8 cellular contexts compared by ENCODE assay signal in the genomic region with DNA sequence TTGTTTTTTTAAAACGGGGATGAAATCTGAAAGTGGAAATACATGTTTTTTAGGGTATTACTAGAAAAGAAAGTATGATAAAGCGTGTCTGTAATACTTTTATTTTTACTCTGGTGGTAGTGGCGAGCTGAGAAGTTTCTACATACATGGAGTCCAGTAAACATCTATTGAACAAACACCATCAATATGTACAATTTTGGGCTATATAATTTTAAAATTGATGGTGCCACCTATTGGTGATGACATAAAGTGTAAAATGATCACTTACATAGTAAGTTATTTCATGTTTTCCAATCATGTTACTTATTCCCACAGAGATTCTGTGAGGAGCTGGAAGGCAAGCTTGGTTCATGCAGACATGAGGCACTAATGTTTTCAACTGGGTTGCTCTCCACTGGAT. TPM values are rescaled to one million over a fixed set of nuclear protein-coding genes. Genes with fewer than 3 reads are reported as not detected.
DNase-seq lines count a peak whose midpoint lies in the region; ATAC-seq and TF ChIP-seq lines count a peak whose summit lies in the region.

No MANE protein-coding gene starts in this region.

- POLR2A ChIA-PET in PC-3 (lab: Charles Lee; ENCODE audit: unreplicated experiment), result interaction anchor here (0.6 kb wide), 1 partner anchor 31 kb away, joined by 6 read pairs; the partner anchor contains the start of gene NFE2L2

- ATAC-seq in GM18511 (IDR thresholded peaks at IDR 0.05; ENCODE audit: unreplicated experiment), result peak; percentile 68
- ATAC-seq in PC-3, result peak; percentile 65
- no peak for ATAC-seq in GM19328 (IDR thresholded peaks at IDR 0.05; ENCODE audit: unreplicated experiment)
- ATAC-seq in GM21528 (IDR thresholded peaks at IDR 0.05; ENCODE audit: low FRiP score, unreplicated experiment), result no peak

- H3K27ac ChIP-seq in ACC112 (ENCODE audit: low read depth, low read length) (peak overlapping the region; percentile 56), PC-3 (ENCODE audit: low read length) (no peak overlapping the region)

- H2AFZ ChIP-seq in ACC112 (ENCODE audit: low read length, unreplicated experiment) (peak overlapping the region; percentile 77), PC-3 (ENCODE audit: low read length) (no peak overlapping the region)

- BruUV-seq in PC-3 (replicated peaks; lab: Mats Ljungman, UMichigan), result no TSS peak

- no peaks in the 10 kb centered on the region for H3K9me3 ChIP-seq in PC-3 (ENCODE audit: low read length)

- CTCF ChIA-PET in PC-3 (lab: Charles Lee), result interaction anchor here (0.5 to 1.2 kb wide), 3 partner anchors 33 to 131 kb away, joined by 4 to 11 read pairs (median 6); no protein-coding TSS in a partner anchor

- DNase-seq in PC-3, result peak; percentile 57
- DNase-seq in epithelial cell of esophagus (ENCODE audit: low read depth), result peak; percentile 50
- DNase-seq in pons (ENCODE audit: low spot score), result peak; percentile 58
- DNase-seq in AG08395 (ENCODE audit: low spot score), result no peak

- no peaks in the 10 kb centered on the region for H3F3A ChIP-seq in PC-3 (ENCODE audit: low read length, unreplicated experiment)

- H3K27me3 ChIP-seq in ACC112 (ENCODE audit: insufficient read depth, low read length), result no peaks in the 10 kb centered on the region
- no peaks in the 10 kb centered on the region for H3K27me3 ChIP-seq in PC-3 (ENCODE audit: low read length)

- intact Hi-C loops in PC-3 (cut with micrococcal nuclease), result loop anchor here (1.0 kb wide), 3 partner anchors 33 to 132 kb away; no protein-coding TSS in a partner anchor

- H3K4me3 ChIP-seq in ACC112 (ENCODE audit: low read depth, low read length), result peak overlapping the region; percentile 70
- H3K4me3 ChIP-seq in PC-3 (ENCODE audit: low read length), result no peak overlapping the region
- H3K4me3 ChIP-seq in epithelial cell of esophagus (ENCODE audit: low read length), result no peak overlapping the region

- no peak overlapping the region for H3K4me2 ChIP-seq in PC-3 (ENCODE audit: low read length)

- H3K4me1 ChIP-seq in ACC112 (ENCODE audit: control insufficient read depth, insufficient read depth, low read length, unreplicated experiment) (peaks cover 8% of the 10 kb centered on the region), PC-3 (ENCODE audit: insufficient read depth, low read length) (no peaks in the 10 kb centered on the region)

- H3K9me2 ChIP-seq in PC-3 (replicated peaks; ENCODE audit: low read length), result no peaks in the 10 kb centered on the region

- TF ChIP-seq CTCF in PC-3 (conservative IDR thresholded peaks at IDR 0.05; ENCODE audit: low read depth, low read length) (peak; percentile 62), epithelial cell of esophagus (IDR thresholded peaks at IDR 0.05; ENCODE audit: insufficient read depth, low read depth, low read length, missing control alignments) (peak; percentile 20)

- H3K79me2 ChIP-seq in ACC112 (ENCODE audit: control insufficient read depth, insufficient read depth, low read length, unreplicated experiment) (no peaks in the 10 kb centered on the region), PC-3 (ENCODE audit: low read length) (no peaks in the 10 kb centered on the region)

- H3K9ac ChIP-seq in PC-3 (ENCODE audit: low read length), result no peak overlapping the region

- no peaks in the 10 kb centered on the region for H4K20me1 ChIP-seq in PC-3 (ENCODE audit: low read length)

- H3K36me3 ChIP-seq in ACC112 (ENCODE audit: insufficient read depth, low read length), result no peaks in the 10 kb centered on the region
- no peaks in the 10 kb centered on the region for H3K36me3 ChIP-seq in PC-3 (ENCODE audit: low read depth, low read length)

RNA-seq across cellular contexts. Expression of gene NFE2L2, which starts 31.5 kb away (rescaled TPM):
- total RNA-seq in PC-3 (2014; rRNA removed), result 17.3 and 24.2 TPM in 2 replicates

Comparison
In these comparisons a context has a peak if more than half of its experiments do, and no peak if none do; other contexts are left out.
1. ATAC-seq: peak in GM18511 (single experiment) and PC-3 (single experiment); none in GM19328 (single experiment) and GM21528 (single experiment).